Comparison of ENCODE assay signal across 1 cellular context in genomic region chr22:19772673-19773469, GRCh38.
A peak's percentile ranks its signal among the peaks of the same experiment; 100 is the strongest.
TF ChIP-seq lines count a peak whose summit lies in the region.

No MANE protein-coding gene starts in this region.

TF ChIP-seq in GM12878, 131 proteins besides CTCF, POLR2A, EP300 and RAD21:
- TF ChIP-seq RUNX3 (IDR thresholded peaks at IDR 0.05; ENCODE audit: low read length) (peak; percentile 15; the same call in 1 of the 2 replicates), CREB1 (IDR thresholded peaks at IDR 0.05; ENCODE audit: low read depth) (no peak), IKZF2 (IDR thresholded peaks at IDR 0.05) (peak; percentile 53 to 66; a peak in 3 of 4 replicates), DPF2 (IDR thresholded peaks at IDR 0.05) (0 out of 2 replicates have a peak, but pooled peaks have one; percentile 32), IKZF1 (conservative IDR thresholded peaks at IDR 0.05) (peak; percentile 55), SMC3 (IDR thresholded peaks at IDR 0.05; ENCODE audit: borderline replicate concordance, low read length) (peak; percentile 9; the same call in 1 of the 2 replicates), NR2F1 (conservative IDR thresholded peaks at IDR 0.05) (0 out of 2 replicates have a peak, but pooled peaks have one; percentile 40), MEF2B (IDR thresholded peaks at IDR 0.05; ENCODE audit: partially characterized antibody, poor library complexity, severe bottlenecking) (peak; percentile 93), MTA2 (IDR thresholded peaks at IDR 0.05; ENCODE audit: low read depth) (peak; percentile 45; the same call in 1 of the 2 replicates), POU2F2 (IDR thresholded peaks at IDR 0.05; ENCODE audit: borderline replicate concordance, low read depth, low read length) (peak; percentile 90; the same call in 2 of the 3 replicates), PAX5 (IDR thresholded peaks at IDR 0.05; ENCODE audit: borderline replicate concordance, low read depth, low read length) (no peak), SP1 (IDR thresholded peaks at IDR 0.05; ENCODE audit: low read depth, low read length) (peak; percentile 20), CHD2 (IDR thresholded peaks at IDR 0.05; ENCODE audit: borderline replicate concordance, low read depth, low read length) (no peak), JUND (IDR thresholded peaks at IDR 0.05; ENCODE audit: low read depth, low read length) (no peak), BHLHE40 (IDR thresholded peaks at IDR 0.05; ENCODE audit: borderline replicate concordance in 1 of 2, low read depth in 2 of 2, low read length in 1 of 2) (peak; percentile 80 to 83), NFXL1 (IDR thresholded peaks at IDR 0.05; ENCODE audit: borderline replicate concordance) (no peak)
- TF ChIP-seq, protein P1, sequence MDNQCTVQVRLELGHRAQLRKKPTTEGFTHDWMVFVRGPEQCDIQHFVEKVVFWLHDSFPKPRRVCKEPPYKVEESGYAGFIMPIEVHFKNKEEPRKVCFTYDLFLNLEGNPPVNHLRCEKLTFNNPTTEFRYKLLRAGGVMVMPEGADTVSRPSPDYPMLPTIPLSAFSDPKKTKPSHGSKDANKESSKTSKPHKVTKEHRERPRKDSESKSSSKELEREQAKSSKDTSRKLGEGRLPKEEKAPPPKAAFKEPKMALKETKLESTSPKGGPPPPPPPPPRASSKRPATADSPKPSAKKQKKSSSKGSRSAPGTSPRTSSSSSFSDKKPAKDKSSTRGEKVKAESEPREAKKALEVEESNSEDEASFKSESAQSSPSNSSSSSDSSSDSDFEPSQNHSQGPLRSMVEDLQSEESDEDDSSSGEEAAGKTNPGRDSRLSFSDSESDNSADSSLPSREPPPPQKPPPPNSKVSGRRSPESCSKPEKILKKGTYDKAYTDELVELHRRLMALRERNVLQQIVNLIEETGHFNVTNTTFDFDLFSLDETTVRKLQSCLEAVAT (IDR thresholded peaks at IDR 0.05), result 0 out of 2 replicates have a peak, but pooled peaks have one; percentile 15
